In the genomic region with DNA sequence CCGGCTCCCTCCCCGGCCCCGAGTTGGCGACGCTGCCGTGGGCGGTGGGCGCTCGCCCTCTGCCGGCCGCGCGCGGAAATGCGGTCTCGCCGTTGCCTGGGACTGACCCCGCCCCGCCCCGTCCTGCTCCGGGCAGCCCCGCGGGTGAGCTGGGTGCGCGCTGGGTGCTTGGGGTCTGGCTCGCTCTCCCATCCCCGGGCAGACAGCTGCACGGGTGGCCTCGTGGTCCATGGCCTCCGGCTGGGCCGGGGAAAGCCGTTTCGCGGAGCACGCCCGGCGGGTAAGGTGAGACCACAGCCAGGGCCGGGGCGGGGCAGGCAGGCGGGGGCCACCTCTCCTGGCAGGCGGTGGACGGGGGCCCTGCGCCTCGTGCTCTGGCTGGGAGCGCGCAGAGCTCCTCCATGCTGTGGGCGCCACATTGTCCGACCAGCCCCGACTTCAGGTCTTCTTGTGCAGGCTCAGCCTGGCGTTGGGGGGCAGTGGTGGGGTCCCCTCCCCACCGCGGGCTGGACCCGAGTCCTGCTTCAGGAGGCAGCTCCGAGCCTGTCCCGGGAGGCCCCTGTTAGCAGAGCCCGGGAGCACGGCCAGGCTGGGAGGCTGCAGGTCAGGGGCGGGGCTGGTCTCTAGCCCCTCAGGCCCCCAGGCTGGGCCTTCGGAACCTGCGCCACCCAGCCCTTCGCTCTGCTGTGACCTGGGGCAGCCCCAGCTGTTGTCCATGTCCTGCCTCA, we compare ENCODE assay signal across 8 cellular contexts. TPM values are rescaled to one million over a fixed set of nuclear protein-coding genes. Genes with fewer than 3 reads are reported as not detected.
DNase-seq lines count a peak whose midpoint lies in the region; ATAC-seq and TF ChIP-seq lines count a peak whose summit lies in the region.

No MANE protein-coding gene starts in this region.

- H3K18ac ChIP-seq in mesendoderm (ENCODE audit: low read length) = no peak overlapping the region

- H3K4ac ChIP-seq in mesendoderm (ENCODE audit: low read depth, low read length) = no peak overlapping the region

- no peaks in the 10 kb centered on the region for H3K79me1 ChIP-seq in mesendoderm (ENCODE audit: low read length)

- H3K27ac ChIP-seq in DOHH2 (ENCODE audit: low read depth, low read length) (no peak overlapping the region), mesendoderm (ENCODE audit: low read depth, low read length) (no peak overlapping the region)

- H3K27me3 Mint-ChIP-seq in activated CD4-positive, alpha-beta T cell treated with anti-CD3 and anti-CD28 coated beads, Interleukin-2, amount 10 ng/mL, durations not matched to agents 7 days and 5 days = no peaks in the 10 kb centered on the region

- no peaks in the 10 kb centered on the region for H3K4me1 ChIP-seq in DOHH2 (ENCODE audit: control insufficient read depth, low read length)
- no peaks in the 10 kb centered on the region for H3K4me1 ChIP-seq in Loucy (ENCODE audit: insufficient read depth, low read length, poor library complexity, severe bottlenecking)
- no peaks in the 10 kb centered on the region for H3K4me1 ChIP-seq in mesendoderm (ENCODE audit: control insufficient read depth, low read depth, low read length)

- H3K56ac ChIP-seq in mesendoderm (ENCODE audit: low read length) = peak overlapping the region; percentile 85

- no CpG with 5 or more reads among the region's 61 CpGs for WGBS in mesendoderm (ENCODE audit: extremely low coverage, insufficient coverage, low lambda C conversion rate)

- H3K27ac Mint-ChIP-seq in activated CD4-positive, alpha-beta T cell treated with anti-CD3 and anti-CD28 coated beads, Interleukin-2, amount 10 ng/mL, durations not matched to agents 7 days and 5 days = no peak overlapping the region

- H3K4me3 ChIP-seq in DOHH2 (ENCODE audit: low read length) = no peak overlapping the region
- H3K4me3 ChIP-seq in Loucy (ENCODE audit: low read length, poor library complexity, severe bottlenecking) = no peak overlapping the region
- H3K4me3 ChIP-seq in mesendoderm (ENCODE audit: low read length) = peak overlapping the region; percentile 46

- H4K20me1 ChIP-seq in DOHH2 (ENCODE audit: control insufficient read depth, insufficient read depth, low read depth, low read length) = no peaks in the 10 kb centered on the region
- no peaks in the 10 kb centered on the region for H4K20me1 ChIP-seq in Loucy (ENCODE audit: insufficient read depth, low read length, poor library complexity, severe bottlenecking)

- ATAC-seq in HG03378 (IDR thresholded peaks at IDR 0.05; ENCODE audit: unreplicated experiment) (no peak), GM21717 (IDR thresholded peaks at IDR 0.05; ENCODE audit: unreplicated experiment) (no peak)

- H3K9me3 ChIP-seq in DOHH2 (ENCODE audit: control insufficient read depth, insufficient read depth, low read length) = no peaks in the 10 kb centered on the region
- H3K9me3 ChIP-seq in Loucy (ENCODE audit: insufficient read depth, low read depth, low read length) = no peaks in the 10 kb centered on the region

- H3K9ac ChIP-seq in Loucy (ENCODE audit: low read depth, low read length, poor library complexity, severe bottlenecking) (no peak overlapping the region), mesendoderm (ENCODE audit: low read length) (peak overlapping the region; percentile 64)

- POLR2A ChIA-PET in activated CD4-positive, alpha-beta T cell treated with anti-CD3 and anti-CD28 coated beads, Interleukin-2, amount 10 ng/mL, durations not matched to agents 7 days and 5 days (lab: Charles Lee) = no interaction called here

- H2BK5ac ChIP-seq in mesendoderm (ENCODE audit: low read length) = no peak overlapping the region

- no peak overlapping the region for H2BK120ac ChIP-seq in mesendoderm (ENCODE audit: low read depth, low read length)

- no peak overlapping the region for H2AK5ac ChIP-seq in mesendoderm (ENCODE audit: low read length)

- H3F3A ChIP-seq in DOHH2 (ENCODE audit: control insufficient read depth, insufficient read depth) = no peaks in the 10 kb centered on the region
- no peaks in the 10 kb centered on the region for H3F3A ChIP-seq in Loucy (ENCODE audit: low read depth)

- no peaks in the 10 kb centered on the region for H3K9me2 ChIP-seq in DOHH2 (replicated peaks; ENCODE audit: control insufficient read depth, low read length)
- no peaks in the 10 kb centered on the region for H3K9me2 ChIP-seq in Loucy (replicated peaks; ENCODE audit: low read depth, low read length)

- H3K23ac ChIP-seq in mesendoderm (ENCODE audit: low read length) = peak overlapping the region; percentile 80

- no peaks in the 10 kb centered on the region for H3K36me3 Mint-ChIP-seq in activated CD4-positive, alpha-beta T cell treated with anti-CD3 and anti-CD28 coated beads, Interleukin-2, amount 10 ng/mL, durations not matched to agents 7 days and 5 days (ENCODE audit: low read depth)

- no peak overlapping the region for H2BK15ac ChIP-seq in mesendoderm (replicated peaks; ENCODE audit: low read depth)

- H3K9me3 Mint-ChIP-seq in activated CD4-positive, alpha-beta T cell treated with anti-CD3 and anti-CD28 coated beads, Interleukin-2, amount 10 ng/mL, durations not matched to agents 7 days and 5 days = no peaks in the 10 kb centered on the region

- no peaks in the 10 kb centered on the region for H3K4me1 Mint-ChIP-seq in activated CD4-positive, alpha-beta T cell treated with anti-CD3 and anti-CD28 coated beads, Interleukin-2, amount 10 ng/mL, durations not matched to agents 7 days and 5 days

- DNase-seq in activated CD4-positive, alpha-beta T cell treated with anti-CD3 and anti-CD28 coated beads, Interleukin-2, amount 10 ng/mL, durations not matched to agents 7 days and 5 days = peak; percentile 64
- peak; percentile 87 for DNase-seq in ecto neural progenitor cell (ENCODE audit: low spot score)
- DNase-seq in mesendoderm = peak; percentile 43
- peak; percentile 43 to 47 for DNase-seq in stimulated activated CD8-positive, alpha-beta memory T cell treated with anti-CD3 and anti-CD28 coated beads, Interleukin-2, amount 100 ng/mL, for 1 hour (ENCODE audit: low read depth in 2 of 2)

- no peak overlapping the region for H2AFZ ChIP-seq in Loucy (ENCODE audit: low read length)

- H3K36me3 ChIP-seq in DOHH2 (ENCODE audit: control insufficient read depth, low read length) (no peaks in the 10 kb centered on the region), Loucy (ENCODE audit: insufficient read depth, low read length) (no peaks in the 10 kb centered on the region), mesendoderm (ENCODE audit: control insufficient read depth, insufficient read depth, low read length) (no peaks in the 10 kb centered on the region)

- peak; percentile 52 for TF ChIP-seq CTCF in DOHH2 (IDR thresholded peaks at IDR 0.05; ENCODE audit: low read depth, low read length, poor library complexity, severe bottlenecking)
- peak; percentile 27; the same call in 1 of the 2 replicates for TF ChIP-seq CTCF in Loucy (conservative IDR thresholded peaks at IDR 0.05; ENCODE audit: low read length)

- no peaks in the 10 kb centered on the region for H3K79me2 ChIP-seq in DOHH2 (ENCODE audit: control insufficient read depth, low read length)
- no peaks in the 10 kb centered on the region for H3K79me2 ChIP-seq in Loucy (ENCODE audit: insufficient read depth, low read length)
- H3K79me2 ChIP-seq in mesendoderm (ENCODE audit: control insufficient read depth, insufficient read depth, low read length) = no peaks in the 10 kb centered on the region

- H4K5ac ChIP-seq in mesendoderm (ENCODE audit: low read length) = no peak overlapping the region

- H3K4me3 Mint-ChIP-seq in activated CD4-positive, alpha-beta T cell treated with anti-CD3 and anti-CD28 coated beads, Interleukin-2, amount 10 ng/mL, durations not matched to agents 7 days and 5 days = no peak overlapping the region

- no peaks in the 10 kb centered on the region for H3K27me3 ChIP-seq in DOHH2 (ENCODE audit: control insufficient read depth, low read length)
- H3K27me3 ChIP-seq in Loucy (ENCODE audit: insufficient read depth, low read length, poor library complexity, severe bottlenecking) = no peaks in the 10 kb centered on the region
- no peaks in the 10 kb centered on the region for H3K27me3 ChIP-seq in mesendoderm (ENCODE audit: insufficient read depth, low read length, poor library complexity)

- H3K4me2 ChIP-seq in DOHH2 (ENCODE audit: low read length) (no peak overlapping the region), Loucy (ENCODE audit: low read depth, low read length, poor library complexity, severe bottlenecking) (no peak overlapping the region), mesendoderm (ENCODE audit: low read length) (peak overlapping the region; percentile 95)

- CTCF ChIA-PET in activated CD4-positive, alpha-beta T cell treated with anti-CD3 and anti-CD28 coated beads, Interleukin-2, amount 10 ng/mL, durations not matched to agents 7 days and 5 days (lab: Charles Lee) = interaction anchor here (0.6 to 1.3 kb wide), 4 partner anchors 34 to 629 kb away, joined by 3 to 4 read pairs (median 4); no protein-coding TSS in a partner anchor

- H4K8ac ChIP-seq in mesendoderm (ENCODE audit: low read depth, low read length) = no peak overlapping the region

RNA-seq across cellular contexts. Expression of a gene that starts 7.0 kb away (rescaled TPM):
- not detected for total RNA-seq in activated CD4-positive, alpha-beta T cell treated with anti-CD3 and anti-CD28 coated beads, Interleukin-2, amount 10 ng/mL, durations not matched to agents 7 days and 5 days
- polyA plus RNA-seq in mesendoderm (2013, experiment 1 of 2) = not detected
- not detected for polyA plus RNA-seq in mesendoderm (2013, experiment 2 of 2)

RNA-seq across cellular contexts. Expression of a gene that starts 30.5 kb away (rescaled TPM):
- not detected for total RNA-seq in activated CD4-positive, alpha-beta T cell treated with anti-CD3 and anti-CD28 coated beads, Interleukin-2, amount 10 ng/mL, durations not matched to agents 7 days and 5 days
- 0.03 TPM for polyA plus RNA-seq in mesendoderm (2013, experiment 1 of 2)
- polyA plus RNA-seq in mesendoderm (2013, experiment 2 of 2) = not detected

RNA-seq across cellular contexts. Expression of a gene that starts 49.8 kb away (rescaled TPM):
- 1 to 10 TPM; 3.2 to 3.6 TPM for total RNA-seq in activated CD4-positive, alpha-beta T cell treated with anti-CD3 and anti-CD28 coated beads, Interleukin-2, amount 10 ng/mL, durations not matched to agents 7 days and 5 days
- 5.3 TPM for polyA plus RNA-seq in mesendoderm (2013, experiment 1 of 2)
- 4.9 TPM for polyA plus RNA-seq in mesendoderm (2013, experiment 2 of 2)
